27 cellular contexts compared by ENCODE assay signal in the genomic region with DNA sequence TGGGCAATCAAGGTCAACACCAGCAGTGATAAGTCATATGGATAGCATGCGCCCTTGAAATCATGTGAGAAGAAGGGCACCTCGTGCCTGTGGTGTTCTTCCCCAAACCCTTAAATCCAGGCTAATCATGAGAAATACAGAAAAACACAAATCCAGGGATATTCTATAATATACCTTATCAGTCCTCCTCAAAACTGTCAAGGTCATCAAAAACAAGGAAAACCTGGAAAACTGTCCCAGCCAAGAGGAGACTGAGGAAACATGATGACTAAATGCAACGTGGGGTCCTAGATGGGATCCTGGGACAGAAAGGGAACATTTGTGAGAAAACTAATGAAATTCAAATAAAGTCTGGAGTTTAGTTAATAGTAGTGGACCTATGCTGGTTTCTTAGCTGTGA.
"Had no signal": no experiment of that assay in that cellular context is flagged by ENCODE, and none has a peak within 500 bp of the region (broad histone marks: within the 10 kb centered on the region; RNA-seq: fewer than 3 reads in every experiment).

No MANE protein-coding gene starts in this region.

- H3K9me3 ChIP-seq: stomach, suprapubic skin, testis, thoracic aorta, thyroid gland, tibial artery, tibial nerve, transverse colon, upper lobe of left lung, upper lobe of right lung, uterus, vagina had no signal

- DNase-seq: stimulated activated CD4-positive, alpha-beta T cell treated with anti-CD3 and anti-CD28 coated beads, Interleukin-2, amount 100 ng/mL, for 48 hours; stimulated activated CD4-positive, alpha-beta T cell treated with anti-CD3 and anti-CD28 coated beads, Interleukin-4, amount 100 ng/mL, for 1 hour; stimulated activated CD4-positive, alpha-beta T cell treated with anti-CD3 and anti-CD28 coated beads, Interleukin-4, amount 100 ng/mL, for 24 hours; stimulated activated CD4-positive, alpha-beta T cell treated with anti-CD3 and anti-CD28 coated beads, Interleukin-4, amount 100 ng/mL, for 4 hours; stimulated activated CD8-positive, alpha-beta memory T cell treated with anti-CD3 and anti-CD28 coated beads, Interleukin-4, amount 100 ng/mL, for 48 hours; stimulated activated naive B cell treated with anti-CD40 and anti-IgM and Interleukin-4, amounts not matched to agents 10 μg/mL and 1 μg/mL and 100 μg/mL, for 72 hours; stimulated activated naive CD4-positive, alpha-beta T cell; stimulated activated naive CD4-positive, alpha-beta T cell treated with Interleukin-2 at 50 U/mL for 16 hours; stimulated activated naive CD8-positive, alpha-beta T cell treated with anti-CD3 and anti-CD28 coated beads, Interleukin-15, amount 100 ng/mL, for 72 hours; stimulated activated naive CD8-positive, alpha-beta T cell treated with anti-CD3 and anti-CD28 coated beads, Interleukin-15, Interleukin-2, amounts not matched to agents 100 U/mL and 50 U/mL, for 24 hours; stomach; substantia nigra; testis; thyroid gland; tibial artery; transverse colon; trophoblast cell; upper lobe of left lung; upper lobe of right lung; uterus had no signal

- H3K36me3 ChIP-seq: stomach, suprapubic skin, thoracic aorta, thyroid gland, tibial artery, tibial nerve, transverse colon, upper lobe of left lung, upper lobe of right lung, uterus, vagina had no signal

- H3K27me3 ChIP-seq: stomach, suprapubic skin, testis, thyroid gland, tibial artery, tibial nerve, transverse colon, upper lobe of left lung, upper lobe of right lung, uterus, vagina had no signal

- H3K4me3 ChIP-seq: stomach, suprapubic skin, testis, thoracic aorta, thyroid gland, tibial artery, tibial nerve, transverse colon, upper lobe of left lung, upper lobe of right lung, uterus, vagina had no signal

- H3K27ac ChIP-seq: stomach, suprapubic skin, testis, thoracic aorta, thyroid gland, tibial artery, tibial nerve, transverse colon, upper lobe of left lung, upper lobe of right lung, uterus, vagina had no signal

- FAIRE-seq: urothelium cell line had no signal

- H3K4me1 ChIP-seq: stomach, testis, thyroid gland, tibial artery, tibial nerve, transverse colon, upper lobe of left lung, upper lobe of right lung, uterus, vagina had no signal

- ATAC-seq: stimulated activated effector memory CD8-positive, alpha-beta T cell treated with anti-CD3 and anti-CD28 coated beads, Interleukin-12 subunit alpha, Interleukin-12 subunit beta, amount 100 ng/mL, for 72 hours; stimulated activated memory B cell treated with anti-CD40 and anti-IgM and Interleukin-4, amounts not matched to agents 10 μg/mL and 1 μg/mL and 100 μg/mL, for 72 hours; stimulated activated naive B cell treated with anti-CD40 and anti-IgM and Interleukin-4, amounts not matched to agents 10 μg/mL and 1 μg/mL and 100 μg/mL, for 72 hours; stimulated activated naive CD8-positive, alpha-beta T cell treated with anti-CD3 and anti-CD28 coated beads, Interleukin-15, amount 100 ng/mL, for 72 hours; stimulated activated naive CD8-positive, alpha-beta T cell treated with anti-CD3 and anti-CD28 coated beads, Interleukin-15, Interleukin-2, amounts not matched to agents 100 U/mL and 50 U/mL, for 24 hours; upper lobe of right lung had no signal
